In the genomic region with DNA sequence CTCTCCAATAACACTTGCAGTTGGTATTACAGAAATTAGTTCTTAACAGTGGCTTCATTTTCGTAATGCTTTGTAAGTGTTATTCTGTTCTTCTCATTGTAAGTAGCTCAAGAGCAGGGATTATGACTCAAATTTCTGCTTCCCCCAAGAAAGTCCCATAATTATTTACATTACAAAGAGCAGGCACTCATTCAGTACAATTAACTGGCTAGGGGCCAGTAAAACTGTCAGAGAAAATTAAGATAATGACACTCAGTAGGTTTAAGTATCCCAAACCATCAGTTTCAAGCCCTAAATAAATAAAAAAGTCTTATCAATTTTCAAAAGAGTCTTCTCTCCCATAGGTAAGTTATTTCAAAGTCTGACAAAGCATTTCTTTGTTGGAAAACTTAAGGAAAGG, we compare ENCODE assay signal across 12 cellular contexts.
"Had no signal": no experiment of that assay in that cellular context is flagged by ENCODE, and none has a peak within 500 bp of the region (broad histone marks: within the 10 kb centered on the region; RNA-seq: fewer than 3 reads in every experiment).

No MANE protein-coding gene starts in this region.

- DNase-seq: activated CD4-positive, alpha-beta memory T cell treated with anti-CD3 and anti-CD28 coated beads for 36 hours; activated naive CD4-positive, alpha-beta T cell treated with anti-CD3 and anti-CD28 coated beads, Interleukin-2, amount 10 ng/mL, durations not matched to agents 7 days and 5 days; activated T-cell treated with anti-CD3 and anti-CD28 coated beads, Interleukin-2, amount 50 U/mL, for 24 hours; heart right ventricle; left cardiac atrium; lower lobe of right lung; midbrain; stimulated activated CD4-positive, alpha-beta T cell treated with anti-CD3 and anti-CD28 coated beads, Interleukin-1b, Interleukin-23, amount 100 ng/mL, for 48 hours; stimulated activated naive CD8-positive, alpha-beta T cell treated with anti-CD3 and anti-CD28 coated beads, Interleukin-15, amount 100 ng/mL, for 72 hours; upper lobe of left lung had no signal

- ATAC-seq: gastroesophageal sphincter; heart right ventricle; left cardiac atrium; lower lobe of right lung; stimulated activated naive CD8-positive, alpha-beta T cell treated with anti-CD3 and anti-CD28 coated beads, Interleukin-15, amount 100 ng/mL, for 72 hours had no signal

- H3K9me3 Mint-ChIP-seq: activated CD4-positive, alpha-beta memory T cell treated with anti-CD3 and anti-CD28 coated beads for 36 hours; activated naive CD4-positive, alpha-beta T cell treated with anti-CD3 and anti-CD28 coated beads, Interleukin-2, amount 10 ng/mL, durations not matched to agents 7 days and 5 days; neural crest cell; stimulated activated naive CD8-positive, alpha-beta T cell treated with anti-CD3 and anti-CD28 coated beads, Interleukin-15, amount 100 ng/mL, for 72 hours had no signal

- H3K27me3 Mint-ChIP-seq: activated CD4-positive, alpha-beta memory T cell treated with anti-CD3 and anti-CD28 coated beads for 36 hours; activated naive CD4-positive, alpha-beta T cell treated with anti-CD3 and anti-CD28 coated beads, Interleukin-2, amount 10 ng/mL, durations not matched to agents 7 days and 5 days; activated T-cell treated with anti-CD3 and anti-CD28 coated beads, Interleukin-2, amount 50 U/mL, for 24 hours; stimulated activated naive CD8-positive, alpha-beta T cell treated with anti-CD3 and anti-CD28 coated beads, Interleukin-15, amount 100 ng/mL, for 72 hours had no signal

- H3K4me1 Mint-ChIP-seq: activated naive CD4-positive, alpha-beta T cell treated with anti-CD3 and anti-CD28 coated beads, Interleukin-2, amount 10 ng/mL, durations not matched to agents 7 days and 5 days; neural crest cell; stimulated activated naive CD8-positive, alpha-beta T cell treated with anti-CD3 and anti-CD28 coated beads, Interleukin-15, amount 100 ng/mL, for 72 hours had no signal

- H3K36me3 Mint-ChIP-seq: activated CD4-positive, alpha-beta memory T cell treated with anti-CD3 and anti-CD28 coated beads for 36 hours; activated naive CD4-positive, alpha-beta T cell treated with anti-CD3 and anti-CD28 coated beads, Interleukin-2, amount 10 ng/mL, durations not matched to agents 7 days and 5 days had no signal

- H3K27ac Mint-ChIP-seq: activated CD4-positive, alpha-beta memory T cell treated with anti-CD3 and anti-CD28 coated beads for 36 hours; activated naive CD4-positive, alpha-beta T cell treated with anti-CD3 and anti-CD28 coated beads, Interleukin-2, amount 10 ng/mL, durations not matched to agents 7 days and 5 days; activated T-cell treated with anti-CD3 and anti-CD28 coated beads, Interleukin-2, amount 50 U/mL, for 24 hours; stimulated activated naive CD8-positive, alpha-beta T cell treated with anti-CD3 and anti-CD28 coated beads, Interleukin-15, amount 100 ng/mL, for 72 hours had no signal

- H3K4me3 Mint-ChIP-seq: activated CD4-positive, alpha-beta memory T cell treated with anti-CD3 and anti-CD28 coated beads for 36 hours; activated naive CD4-positive, alpha-beta T cell treated with anti-CD3 and anti-CD28 coated beads, Interleukin-2, amount 10 ng/mL, durations not matched to agents 7 days and 5 days; activated T-cell treated with anti-CD3 and anti-CD28 coated beads, Interleukin-2, amount 50 U/mL, for 24 hours; neural crest cell; stimulated activated naive CD8-positive, alpha-beta T cell treated with anti-CD3 and anti-CD28 coated beads, Interleukin-15, amount 100 ng/mL, for 72 hours had no signal
